Comparison of ENCODE assay signal across 18 cellular contexts in the genomic region with DNA sequence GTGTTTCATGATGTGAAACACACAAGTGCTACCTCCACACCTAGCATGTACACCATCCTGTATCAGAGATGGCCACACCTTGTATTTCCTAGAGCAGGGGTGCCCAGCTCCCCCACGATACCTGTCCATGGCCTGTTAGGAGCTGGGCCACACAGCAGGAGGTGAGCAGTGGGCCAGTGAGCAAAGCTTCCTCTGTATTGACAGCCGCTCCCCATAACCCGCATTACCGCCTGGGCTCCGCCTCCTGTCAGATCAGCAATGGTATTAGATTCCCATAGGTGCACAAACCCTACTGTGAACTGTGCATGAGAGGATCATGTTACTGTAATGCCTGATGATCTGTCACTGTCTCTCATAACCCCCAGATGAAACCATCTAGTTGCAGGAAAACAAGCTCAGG.
"Had no signal": no experiment of that assay in that cellular context is flagged by ENCODE, and none has a peak within 500 bp of the region (broad histone marks: within the 10 kb centered on the region; RNA-seq: fewer than 3 reads in every experiment).

No MANE protein-coding gene starts in this region.

- H3K4me1 ChIP-seq: heart left ventricle, psoas muscle, stomach, transverse colon had no signal

- H3K36me3 ChIP-seq: heart left ventricle, neutrophil, stomach, thoracic aorta, transverse colon had no signal

- DNase-seq: effector CD8-positive, alpha-beta T cell; heart left ventricle; hypothalamus; kidney glomerular epithelial cell; mammary epithelial cell; mucosa of descending colon; naive thymus-derived CD8-positive, alpha-beta T cell; psoas muscle; retina; small intestine; stimulated activated CD4-positive, alpha-beta T cell treated with anti-CD3 and anti-CD28 coated beads, Interleukin-12 subunit alpha, Interleukin-12 subunit beta, amount 100 ng/mL, for 4 hours; stimulated activated naive CD4-positive, alpha-beta T cell; stomach; substantia nigra; transverse colon had no signal

- H3K9me3 ChIP-seq: heart left ventricle, mucosa of descending colon, neutrophil, psoas muscle, stomach, thoracic aorta, transverse colon had no signal

- H3K27ac ChIP-seq: coronary artery, heart left ventricle, neutrophil, psoas muscle, stomach, thoracic aorta, transverse colon had no signal

- H3K4me3 ChIP-seq: coronary artery, heart left ventricle, mucosa of descending colon, psoas muscle, stomach, thoracic aorta, transverse colon had no signal

- H3K27me3 ChIP-seq: stomach, transverse colon had no signal
